ENCODE assay signal across 24 cellular contexts in the genomic region with DNA sequence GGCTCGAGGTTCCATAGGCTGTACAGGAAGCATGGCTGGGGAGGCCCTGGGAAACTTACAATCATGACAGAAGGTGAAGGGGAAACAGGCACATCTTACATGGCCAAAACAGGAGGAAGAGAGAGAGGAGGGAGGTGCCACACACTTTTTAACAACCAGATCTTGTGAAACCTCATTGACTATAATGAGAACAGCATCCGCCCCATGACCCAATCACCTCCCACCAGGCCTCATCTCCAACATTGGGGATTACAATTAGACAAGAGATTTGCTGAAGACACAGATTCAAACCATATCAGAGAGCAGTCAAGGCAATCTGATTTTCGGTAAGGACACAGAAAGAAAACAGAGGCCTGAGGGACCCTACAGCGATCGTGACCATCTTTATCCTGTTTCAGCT. TPM values are rescaled to one million over a fixed set of nuclear protein-coding genes. Genes with fewer than 3 reads are reported as not detected.
DNase-seq lines count a peak whose midpoint lies in the region; ATAC-seq and TF ChIP-seq lines count a peak whose summit lies in the region.
"Had no signal": no experiment of that assay in that cellular context is flagged by ENCODE, and none has a peak within 500 bp of the region (broad histone marks: within the 10 kb centered on the region; RNA-seq: fewer than 3 reads in every experiment).

No MANE protein-coding gene starts in this region.

- no peaks in the 10 kb centered on the region for H3K79me2 ChIP-seq in GM23338 (replicated peaks; ENCODE audit: insufficient read depth)
- no peaks in the 10 kb centered on the region for H3K79me2 ChIP-seq in Loucy (ENCODE audit: insufficient read depth, low read length)

- no peak overlapping the region for H3K27ac ChIP-seq in GM23338 (ENCODE audit: low read depth)
- H3K27ac ChIP-seq: C4-2B, SK-N-MC had no signal

- H3K9me3 ChIP-seq in Loucy (ENCODE audit: insufficient read depth, low read depth, low read length) = no peaks in the 10 kb centered on the region

- ATAC-seq in GM23338 (no peak), HG02884 (IDR thresholded peaks at IDR 0.05; ENCODE audit: unreplicated experiment) (no peak), HG03025 (IDR thresholded peaks at IDR 0.05; ENCODE audit: low FRiP score, unreplicated experiment) (no peak)
- ATAC-seq: HCT116 had no signal

- H4K20me1 ChIP-seq in GM23338 (replicated peaks; ENCODE audit: insufficient read depth) (no peaks in the 10 kb centered on the region), Loucy (ENCODE audit: insufficient read depth, low read length, poor library complexity, severe bottlenecking) (no peaks in the 10 kb centered on the region)

- H3F3A ChIP-seq in GM23338 (replicated peaks; ENCODE audit: low read depth) (no peaks in the 10 kb centered on the region), Loucy (ENCODE audit: low read depth) (no peaks in the 10 kb centered on the region)

- H3K9ac ChIP-seq in Loucy (ENCODE audit: low read depth, low read length, poor library complexity, severe bottlenecking) = no peak overlapping the region

- H3K9me2 ChIP-seq in GM23338 (ENCODE audit: insufficient read depth) (no peaks in the 10 kb centered on the region), Loucy (replicated peaks; ENCODE audit: low read depth, low read length) (no peaks in the 10 kb centered on the region)

- H3K36me3 ChIP-seq in GM23338 (ENCODE audit: insufficient read depth) (no peaks in the 10 kb centered on the region), Loucy (ENCODE audit: insufficient read depth, low read length) (no peaks in the 10 kb centered on the region)

- H3K4me1 Mint-ChIP-seq in GM23338 (no peaks in the 10 kb centered on the region), immature natural killer cell (peaks cover 38 to 51% of the 10 kb centered on the region in 2 donors), neural crest cell (no peaks in the 10 kb centered on the region), glutamatergic neuron (ENCODE audit: low read depth, unreplicated experiment) (no peaks in the 10 kb centered on the region)

- no peak overlapping the region for H3K4me3 ChIP-seq in GM23338
- no peak overlapping the region for H3K4me3 ChIP-seq in Loucy (ENCODE audit: low read length, poor library complexity, severe bottlenecking)
- H3K4me3 ChIP-seq: SK-N-MC had no signal

- no peaks in the 10 kb centered on the region for H3K27me3 ChIP-seq in GM23338 (ENCODE audit: insufficient read depth)
- no peaks in the 10 kb centered on the region for H3K27me3 ChIP-seq in Loucy (ENCODE audit: insufficient read depth, low read length, poor library complexity, severe bottlenecking)

- TF ChIP-seq CTCF in GM23338 (conservative IDR thresholded peaks at IDR 0.05; ENCODE audit: low read depth in 2 of 2) (no peak), Loucy (conservative IDR thresholded peaks at IDR 0.05; ENCODE audit: low read length) (no peak), neural crest cell (conservative IDR thresholded peaks at IDR 0.05) (no peak), glutamatergic neuron (IDR thresholded peaks at IDR 0.05; ENCODE audit: partially characterized antibody, unreplicated experiment) (no peak)

- H3K36me3 Mint-ChIP-seq in GM23338 (ENCODE audit: low read depth) = no peaks in the 10 kb centered on the region
- peaks cover 0 to 4% (median 0%) of the 10 kb centered on the region in 3 donors for H3K36me3 Mint-ChIP-seq in immature natural killer cell
- H3K36me3 Mint-ChIP-seq in neural crest cell (ENCODE audit: low read depth) = no peaks in the 10 kb centered on the region
- H3K36me3 Mint-ChIP-seq in glutamatergic neuron (ENCODE audit: unreplicated experiment) = no peaks in the 10 kb centered on the region

- H3K9me3 Mint-ChIP-seq in GM23338 (no peaks in the 10 kb centered on the region), immature natural killer cell (no peaks in the 10 kb centered on the region), neural crest cell (no peaks in the 10 kb centered on the region), glutamatergic neuron (ENCODE audit: unreplicated experiment) (peaks cover under 1% of the 10 kb centered on the region)

- H3K27ac Mint-ChIP-seq in GM23338 = no peak overlapping the region
- peak overlapping the region; percentile 87 to 97 (median 93) for H3K27ac Mint-ChIP-seq in immature natural killer cell
- peak overlapping the region; percentile 32 for H3K27ac Mint-ChIP-seq in neural crest cell (ENCODE audit: unreplicated experiment)
- no peak overlapping the region for H3K27ac Mint-ChIP-seq in glutamatergic neuron (ENCODE audit: unreplicated experiment)

- 0 out of 2 replicates have a peak, but pooled peaks cover 3% of the 10 kb centered on the region for H3K4me1 ChIP-seq in GM23338 (ENCODE audit: insufficient read depth)
- H3K4me1 ChIP-seq in Loucy (ENCODE audit: insufficient read depth, low read length, poor library complexity, severe bottlenecking) = peaks cover 23% of the 10 kb centered on the region

- H3K4me3 Mint-ChIP-seq in GM23338 (no peak overlapping the region), immature natural killer cell (peak overlapping the region; percentile 64 to 85 (median 72)), neural crest cell (no peak overlapping the region), glutamatergic neuron (ENCODE audit: unreplicated experiment) (no peak overlapping the region)

- H3K27me3 Mint-ChIP-seq in GM23338 (ENCODE audit: insufficient read depth, low read depth, poor library complexity) (peaks cover 3% of the 10 kb centered on the region), immature natural killer cell (ENCODE audit: low read depth in 3 of 3) (peaks cover 0 to 2% (median 2%) of the 10 kb centered on the region in 3 donors), neural crest cell (ENCODE audit: low read depth) (peaks cover 2% of the 10 kb centered on the region), glutamatergic neuron (ENCODE audit: unreplicated experiment) (peaks cover 4% of the 10 kb centered on the region)

- no peak overlapping the region for H3K4me2 ChIP-seq in GM23338
- H3K4me2 ChIP-seq in Loucy (ENCODE audit: low read depth, low read length, poor library complexity, severe bottlenecking) = no peak overlapping the region

- H2AFZ ChIP-seq in GM23338 = peak overlapping the region; percentile 10; the same call in 1 of the 2 replicates
- H2AFZ ChIP-seq in Loucy (ENCODE audit: low read length) = peak overlapping the region; percentile 59; the same call in 1 of the 2 replicates

- DNase-seq in GM23338 (ENCODE audit: low spot score) (no peak), immature natural killer cell (peak; percentile 47 to 61 (median 58)), neural crest cell (ENCODE audit: low read depth, low spot score) (no peak), glutamatergic neuron (no peak)
- DNase-seq in effector CD8-positive, alpha-beta T cell (lab: John Stamatoyannopoulos, UW) = no peak
- DNase-seq: Calu3, DMS79 treated with DMSO at 0.1 percent for 48 hours, NCI-H1105 treated with DMSO at 0.1 percent for 48 hours, NCI-H1694 treated with DMSO at 0.1 percent for 48 hours, NCI-H2081, NCI-H2227 treated with DMSO at 0.1 percent for 48 hours, NCI-H526 treated with DMSO at 0.1 percent for 48 hours, OCI-M1, SIG-M5, SW 1271 had no signal

TF ChIP-seq in GM23338, 12 proteins besides CTCF, POLR2A, EP300 and RAD21:
- TF ChIP-seq EZH2 (IDR thresholded peaks at IDR 0.05; ENCODE audit: low read depth, unreplicated experiment) = no peak
- TF ChIP-seq, protein P1, sequence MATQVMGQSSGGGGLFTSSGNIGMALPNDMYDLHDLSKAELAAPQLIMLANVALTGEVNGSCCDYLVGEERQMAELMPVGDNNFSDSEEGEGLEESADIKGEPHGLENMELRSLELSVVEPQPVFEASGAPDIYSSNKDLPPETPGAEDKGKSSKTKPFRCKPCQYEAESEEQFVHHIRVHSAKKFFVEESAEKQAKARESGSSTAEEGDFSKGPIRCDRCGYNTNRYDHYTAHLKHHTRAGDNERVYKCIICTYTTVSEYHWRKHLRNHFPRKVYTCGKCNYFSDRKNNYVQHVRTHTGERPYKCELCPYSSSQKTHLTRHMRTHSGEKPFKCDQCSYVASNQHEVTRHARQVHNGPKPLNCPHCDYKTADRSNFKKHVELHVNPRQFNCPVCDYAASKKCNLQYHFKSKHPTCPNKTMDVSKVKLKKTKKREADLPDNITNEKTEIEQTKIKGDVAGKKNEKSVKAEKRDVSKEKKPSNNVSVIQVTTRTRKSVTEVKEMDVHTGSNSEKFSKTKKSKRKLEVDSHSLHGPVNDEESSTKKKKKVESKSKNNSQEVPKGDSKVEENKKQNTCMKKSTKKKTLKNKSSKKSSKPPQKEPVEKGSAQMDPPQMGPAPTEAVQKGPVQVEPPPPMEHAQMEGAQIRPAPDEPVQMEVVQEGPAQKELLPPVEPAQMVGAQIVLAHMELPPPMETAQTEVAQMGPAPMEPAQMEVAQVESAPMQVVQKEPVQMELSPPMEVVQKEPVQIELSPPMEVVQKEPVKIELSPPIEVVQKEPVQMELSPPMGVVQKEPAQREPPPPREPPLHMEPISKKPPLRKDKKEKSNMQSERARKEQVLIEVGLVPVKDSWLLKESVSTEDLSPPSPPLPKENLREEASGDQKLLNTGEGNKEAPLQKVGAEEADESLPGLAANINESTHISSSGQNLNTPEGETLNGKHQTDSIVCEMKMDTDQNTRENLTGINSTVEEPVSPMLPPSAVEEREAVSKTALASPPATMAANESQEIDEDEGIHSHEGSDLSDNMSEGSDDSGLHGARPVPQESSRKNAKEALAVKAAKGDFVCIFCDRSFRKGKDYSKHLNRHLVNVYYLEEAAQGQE (IDR thresholded peaks at IDR 0.05; ENCODE audit: unreplicated experiment) = no peak

RNA-seq across cellular contexts. Expression of a gene that starts 41.7 kb away (rescaled TPM):
- not detected in 2 replicates for total RNA-seq in GM23338 (2014; rRNA removed; shearing (Covaris generic))
- not detected in 2 replicates for polyA plus RNA-seq in GM23338 (2016; fragmentation: Nextera tagmentation; extraction: Ambion mirVana)
- polyA plus RNA-seq in immature natural killer cell = 10 to 100 TPM in 2 of 3 donors, 1 to 10 TPM in 1; 6.5 to 21.9 (median 10.9) TPM
- 0.23 and 0.28 TPM in 2 replicates for total RNA-seq in neural crest cell
- total RNA-seq in glutamatergic neuron (ENCODE audit: unreplicated experiment) = 0.15 TPM

RNA-seq across cellular contexts. Expression of a gene that starts 46.1 kb away (rescaled TPM):
- total RNA-seq in GM23338 (2014; rRNA removed; shearing (Covaris generic)) = not detected in 2 replicates
- polyA plus RNA-seq in GM23338 (2016; fragmentation: Nextera tagmentation; extraction: Ambion mirVana) = not detected in 2 replicates
- 10 to 100 TPM; 15.9 to 33.0 (median 20.1) TPM for polyA plus RNA-seq in immature natural killer cell
- not detected in 2 replicates for total RNA-seq in neural crest cell
- total RNA-seq in glutamatergic neuron (ENCODE audit: unreplicated experiment) = not detected
- total RNA-seq: Calu3, H4, IMR-90, NCI-H460 had no signal
- polyA plus RNA-seq: IMR-90 had no signal

Comparison
In these comparisons a context has a peak if more than half of its experiments do, and no peak if none do; other contexts are left out.
1. DNase-seq: peak in immature natural killer cell (3 of 3); none in GM23338 (single experiment), neural crest cell (single experiment), effector CD8-positive, alpha-beta T cell (single experiment) and glutamatergic neuron (single experiment).
2. H3K27ac Mint-ChIP-seq: peak in immature natural killer cell (6 of 6) and neural crest cell (single experiment); none in GM23338 (single experiment) and glutamatergic neuron (single experiment).
3. H3K4me3 Mint-ChIP-seq: peak in immature natural killer cell (5 of 5); none in GM23338 (single experiment), neural crest cell (single experiment) and glutamatergic neuron (single experiment).